Comparison of ENCODE assay signal across 12 cellular contexts in genomic region chr17:27560668-27561067, GRCh38.
A peak's percentile ranks its signal among the peaks of the same experiment; 100 is the strongest.
DNase-seq lines count a peak whose midpoint lies in the region; ATAC-seq, FAIRE-seq and TF ChIP-seq lines count a peak whose summit lies in the region.
"Had no signal": no experiment of that assay in that cellular context is flagged by ENCODE, and none has a peak within 500 bp of the region (broad histone marks: within the 10 kb centered on the region; RNA-seq: fewer than 3 reads in every experiment).

No MANE protein-coding gene starts in this region.

- ATAC-seq in HepG2 (no peak), GM19397 (IDR thresholded peaks at IDR 0.05; ENCODE audit: unreplicated experiment) (no peak), GM21723 (IDR thresholded peaks at IDR 0.05; ENCODE audit: unreplicated experiment) (no peak)
- ATAC-seq: natural killer cell had no signal

- H3K27me3 ChIP-seq in HepG2 (ENCODE audit: control insufficient read depth in 1 of 2, insufficient read depth in 2 of 2, low read length in 2 of 2) (no peaks in the 10 kb centered on the region), stomach (no peaks in the 10 kb centered on the region)

- H3K9me3 ChIP-seq in HepG2 (ENCODE audit: low read length): no peaks in the 10 kb centered on the region
- no peaks in the 10 kb centered on the region for H3K9me3 ChIP-seq in stomach

- TF ChIP-seq EP300 in HepG2 (IDR thresholded peaks at IDR 0.05; ENCODE audit: low read depth in 2 of 2, low read length in 2 of 2) (no peak), HepG2 (CRISPR knock-in tag; IDR thresholded peaks at IDR 0.05; ENCODE audit: borderline replicate concordance) (no peak), stomach (IDR thresholded peaks at IDR 0.05) (no peak)

- TF ChIP-seq CTCF in HepG2 (CRISPR knock-in tag; IDR thresholded peaks at IDR 0.05): no peak
- TF ChIP-seq CTCF in stomach (IDR thresholded peaks at IDR 0.05): no peak

- peaks cover 1% of the 10 kb centered on the region for H3K79me2 ChIP-seq in HepG2 (ENCODE audit: insufficient read depth, low read length)

- H3K36me3 ChIP-seq in HepG2 (replicated peaks in 1 of 2; ENCODE audit: control insufficient read depth in 1 of 2, insufficient read depth in 2 of 2, low read length in 2 of 2): peaks cover 1 to 11% of the 10 kb centered on the region in 2 experiments; a peak in 3 of 5 replicates
- H3K36me3 ChIP-seq in stomach: peaks cover 0 to 5% (median 0%) of the 10 kb centered on the region in 4 donors

- TF ChIP-seq RAD21 in HepG2 (CRISPR knock-in tag; IDR thresholded peaks at IDR 0.05): no peak

- H3K4me1 ChIP-seq in HepG2 (ENCODE audit: insufficient read depth, low read length) (peaks cover 49% of the 10 kb centered on the region), stomach (peaks cover 11 to 32% (median 23%) of the 10 kb centered on the region in 4 donors)

- POLR2A ChIA-PET in HepG2 (lab: Yijun Ruan, JAX): interaction anchor here (1.0 to 3.4 kb wide), 11 partner anchors 10 to 266 kb away, joined by 3 to 33 read pairs (median 6); partner anchors contain the start of gene WSB1

- CTCF ChIA-PET in HepG2 (lab: Yijun Ruan, JAX; ENCODE audit: low intra/inter-chr PET ratio, low total read pairs): interaction anchor here (1.1 kb wide), 1 partner anchor 180 kb away, joined by 4 read pairs; no protein-coding TSS in a partner anchor

- intact Hi-C loops in HepG2 (cut with micrococcal nuclease; ENCODE audit: unreplicated experiment): loop anchor here (2.0 kb wide), 1 partner anchor 56 kb away; no protein-coding TSS in a partner anchor
- intact Hi-C loops in stomach (cut with DNase I; ENCODE audit: low total_unique reads): no loop called here

- FAIRE-seq in HepG2 (lab: Jason Lieb, UNC): no peak
- FAIRE-seq in GM12891 (lab: Jason Lieb, UNC): no peak
- FAIRE-seq: urothelium cell line had no signal

- H3K4me2 ChIP-seq in HepG2 (ENCODE audit: low read depth, low read length): peak overlapping the region; percentile 89; the same call in 1 of the 2 replicates

- H2AFZ ChIP-seq in HepG2 (ENCODE audit: low read length): no peak overlapping the region

- BruUV-seq in HepG2 (replicated peaks; lab: Mats Ljungman, UMichigan): no TSS peak

- no peak for TF ChIP-seq POLR2A in HepG2 (IDR thresholded peaks at IDR 0.05; ENCODE audit: insufficient read depth in 1 of 2, low read depth in 2 of 2, low read length in 2 of 2)
- TF ChIP-seq POLR2A in stomach (IDR thresholded peaks at IDR 0.05): no peak
- TF ChIP-seq POLR2A in GM12891 (IDR thresholded peaks at IDR 0.05; ENCODE audit: low read depth, low read length): no peak

- H3K4me3 ChIP-seq in HepG2 (replicated peaks in 1 of 3; ENCODE audit: insufficient read depth in 1 of 3, low read depth in 2 of 3, low read length in 3 of 3) (no peak overlapping the region), stomach (no peak overlapping the region)

- in situ Hi-C loops in HepG2 (cut with HindIII; ENCODE audit: extremely low pct_ligation_motif_present, low pct_unique_long_range_greater_than_20kb): no loop called here

- H3K27ac ChIP-seq in cingulate gyrus (ENCODE audit: low read depth, low read length) (peak overlapping the region; percentile 54), HepG2 (ENCODE audit: extremely low read length, insufficient read depth, low read length) (peak overlapping the region; percentile 75), stomach (peak overlapping the region in 4 of 5 donors; percentile 64 to 72 (median 68))

- no peaks in the 10 kb centered on the region for H4K20me1 ChIP-seq in HepG2 (ENCODE audit: insufficient read depth, low read length)

- DNase-seq in NCI-H226 (peak; percentile 40), HepG2 (ENCODE audit: low spot score) (no peak), stomach (peak; percentile 50), GM12891 (ENCODE audit: insufficient read length, low spot score) (no peak), pons (ENCODE audit: low spot score) (no peak)
- DNase-seq: activated CD8-positive, alpha-beta memory T cell treated with anti-CD3 and anti-CD28 coated beads, Interleukin-2, amount 50 U/mL, for 48 hours; natural killer cell; NCI-H82 had no signal

- H3K9ac ChIP-seq in HepG2 (ENCODE audit: insufficient read depth, low read depth, low read length): no peak overlapping the region

- 96% methylated on average over 4 of the region's 4 CpGs for WGBS in HepG2 (ENCODE audit: low lambda C conversion rate)
- 59 to 66% (median 63%) methylated on average over 4 of the region's 4 CpGs for WGBS in stomach, 5 donors

TF ChIP-seq in HepG2, 621 proteins besides CTCF, POLR2A, EP300 and RAD21 (continues in another document):
- no peak for TF ChIP-seq ZNF446 (CRISPR knock-in tag; IDR thresholded peaks at IDR 0.05)
- TF ChIP-seq SNAI1 (CRISPR knock-in tag; IDR thresholded peaks at IDR 0.05; ENCODE audit: borderline replicate concordance): no peak
- TF ChIP-seq ZBTB20 (CRISPR knock-in tag; IDR thresholded peaks at IDR 0.05; ENCODE audit: borderline replicate concordance, low read depth): no peak
- TF ChIP-seq NBN (conservative IDR thresholded peaks at IDR 0.05): no peak
- TF ChIP-seq ISX (CRISPR knock-in tag; conservative IDR thresholded peaks at IDR 0.05): no peak
- no peak for TF ChIP-seq MBNL3 (CRISPR knock-in tag; conservative IDR thresholded peaks at IDR 0.05)
- no peak for TF ChIP-seq ZNF564 (CRISPR knock-in tag; IDR thresholded peaks at IDR 0.05)
- TF ChIP-seq, protein P1, sequence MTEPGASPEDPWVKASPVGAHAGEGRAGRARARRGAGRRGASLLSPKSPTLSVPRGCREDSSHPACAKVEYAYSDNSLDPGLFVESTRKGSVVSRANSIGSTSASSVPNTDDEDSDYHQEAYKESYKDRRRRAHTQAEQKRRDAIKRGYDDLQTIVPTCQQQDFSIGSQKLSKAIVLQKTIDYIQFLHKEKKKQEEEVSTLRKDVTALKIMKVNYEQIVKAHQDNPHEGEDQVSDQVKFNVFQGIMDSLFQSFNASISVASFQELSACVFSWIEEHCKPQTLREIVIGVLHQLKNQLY (CRISPR knock-in tag; IDR thresholded peaks at IDR 0.05): no peak
- TF ChIP-seq ZNF660 (CRISPR knock-in tag; IDR thresholded peaks at IDR 0.05; ENCODE audit: borderline replicate concordance, low read depth): no peak
- TF ChIP-seq ZNF768 (CRISPR knock-in tag; IDR thresholded peaks at IDR 0.05): no peak
- TF ChIP-seq, protein P2, sequence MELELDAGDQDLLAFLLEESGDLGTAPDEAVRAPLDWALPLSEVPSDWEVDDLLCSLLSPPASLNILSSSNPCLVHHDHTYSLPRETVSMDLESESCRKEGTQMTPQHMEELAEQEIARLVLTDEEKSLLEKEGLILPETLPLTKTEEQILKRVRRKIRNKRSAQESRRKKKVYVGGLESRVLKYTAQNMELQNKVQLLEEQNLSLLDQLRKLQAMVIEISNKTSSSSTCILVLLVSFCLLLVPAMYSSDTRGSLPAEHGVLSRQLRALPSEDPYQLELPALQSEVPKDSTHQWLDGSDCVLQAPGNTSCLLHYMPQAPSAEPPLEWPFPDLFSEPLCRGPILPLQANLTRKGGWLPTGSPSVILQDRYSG (CRISPR knock-in tag; IDR thresholded peaks at IDR 0.05): no peak
- TF ChIP-seq TMF1 (CRISPR knock-in tag; IDR thresholded peaks at IDR 0.05; ENCODE audit: low read depth): no peak
- TF ChIP-seq, protein P3, sequence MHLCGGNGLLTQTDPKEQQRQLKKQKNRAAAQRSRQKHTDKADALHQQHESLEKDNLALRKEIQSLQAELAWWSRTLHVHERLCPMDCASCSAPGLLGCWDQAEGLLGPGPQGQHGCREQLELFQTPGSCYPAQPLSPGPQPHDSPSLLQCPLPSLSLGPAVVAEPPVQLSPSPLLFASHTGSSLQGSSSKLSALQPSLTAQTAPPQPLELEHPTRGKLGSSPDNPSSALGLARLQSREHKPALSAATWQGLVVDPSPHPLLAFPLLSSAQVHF (CRISPR knock-in tag; IDR thresholded peaks at IDR 0.05): no peak
- no peak for TF ChIP-seq U2AF2 (IDR thresholded peaks at IDR 0.05; ENCODE audit: low read depth, low read length)

TF ChIP-seq in GM12891, 5 proteins besides CTCF, POLR2A, EP300 and RAD21:
- no peak for TF ChIP-seq TAF1 (IDR thresholded peaks at IDR 0.05; ENCODE audit: low read depth, low read length)
- no peak for TF ChIP-seq POLR2AphosphoS5 (IDR thresholded peaks at IDR 0.05; ENCODE audit: low read depth, low read length)
- no peak for TF ChIP-seq SPI1 (IDR thresholded peaks at IDR 0.05; ENCODE audit: low read depth, low read length)
- TF ChIP-seq PAX5 (IDR thresholded peaks at IDR 0.05; ENCODE audit: insufficient read depth, low read length, severe bottlenecking): no peak
- no peak for TF ChIP-seq POU2F2 (IDR thresholded peaks at IDR 0.05; ENCODE audit: low read depth, low read length)

Comparison
In these comparisons a context has a peak if more than half of its experiments do, and no peak if none do; other contexts are left out.
1. DNase-seq: peak in NCI-H226 (single experiment) and stomach (single experiment); none in HepG2 (single experiment), GM12891 (single experiment) and pons (single experiment).
2. Peak in every context shown above with its lines, with median percentiles within 50 percentile points of each other: H3K27ac ChIP-seq.